ENCODE assay signal across 13 cellular contexts in the genomic region with DNA sequence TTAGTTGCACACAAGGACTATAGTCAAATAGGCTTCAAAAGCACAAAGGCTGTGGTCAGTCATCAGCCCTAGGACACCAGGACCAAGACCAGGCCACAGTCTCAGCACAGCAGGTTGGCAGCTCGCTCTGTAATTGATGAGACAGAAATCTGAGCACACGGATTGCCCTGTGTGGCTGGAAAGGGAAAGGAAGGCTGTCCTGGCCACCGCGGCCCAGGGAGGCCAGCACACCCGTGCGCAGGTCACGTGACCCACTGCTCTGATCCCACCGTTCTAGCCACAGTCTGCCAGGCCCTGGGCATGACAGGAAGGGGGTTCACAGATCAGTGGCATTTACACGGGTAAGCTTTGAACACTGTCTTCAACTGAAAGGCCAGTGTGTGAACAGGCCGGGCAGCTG.
"Had no signal": no experiment of that assay in that cellular context is flagged by ENCODE, and none has a peak within 500 bp of the region (broad histone marks: within the 10 kb centered on the region; RNA-seq: fewer than 3 reads in every experiment).

No MANE protein-coding gene starts in this region.

- H3K4me3 ChIP-seq: cardiac muscle cell, left lung, ovary, right lobe of liver had no signal

- H3K36me3 ChIP-seq: cardiac muscle cell, left lung, ovary, right lobe of liver had no signal

- ATAC-seq: foreskin keratinocyte, left lung, right lobe of liver had no signal

- H3K27ac ChIP-seq: cardiac muscle cell, foreskin keratinocyte, left lung, ovary, right lobe of liver had no signal

- H3K27me3 ChIP-seq: foreskin keratinocyte, ovary, right lobe of liver had no signal

- DNase-seq: activated CD4-positive, CD25-positive, alpha-beta regulatory T cell treated with anti-CD3 and anti-CD28 coated beads, Interleukin-2, amount 50 U/mL, for 72 hours; activated CD8-positive, alpha-beta memory T cell treated with anti-CD3 and anti-CD28 coated beads for 24 hours; activated naive CD8-positive, alpha-beta T cell treated with anti-CD3 and anti-CD28 coated beads for 36 hours; amniotic stem cell; foreskin keratinocyte; glutamatergic neuron; left lung; ovary; right lobe of liver; stimulated activated naive CD4-positive, alpha-beta T cell; T1000 had no signal

- H3K9me3 ChIP-seq: left lung, ovary, right lobe of liver had no signal

- FAIRE-seq: keratinocyte had no signal
